ENCODE assay signal across 21 cellular contexts in genomic region chr16:22681881-22682291, GRCh38.
"Had no signal": no experiment of that assay in that cellular context is flagged by ENCODE, and none has a peak within 500 bp of the region (broad histone marks: within the 10 kb centered on the region; RNA-seq: fewer than 3 reads in every experiment).

No MANE protein-coding gene starts in this region.

- DNase-seq: activated CD4-positive, alpha-beta T cell treated with anti-CD3 and anti-CD28 coated beads, Interleukin-2, amount 10 ng/mL, durations not matched to agents 7 days and 5 days; activated CD4-positive, CD25-positive, alpha-beta regulatory T cell treated with anti-CD3 and anti-CD28 coated beads, Interleukin-2, amount 50 U/mL, for 72 hours; activated CD8-positive, alpha-beta memory T cell treated with anti-CD3 and anti-CD28 coated beads, Interleukin-2, amount 10 ng/mL, durations not matched to agents 7 days and 5 days; activated CD8-positive, alpha-beta T cell treated with anti-CD3 and anti-CD28 coated beads for 36 hours; activated effector memory CD4-positive, alpha-beta T cell treated with anti-CD3 and anti-CD28 coated beads, Interleukin-2, amount 50 U/mL, for 16 hours; activated naive CD4-positive, alpha-beta T cell treated with anti-CD3 and anti-CD28 coated beads, Interleukin-2, amount 10 ng/mL, durations not matched to agents 7 days and 5 days; activated T-cell treated with anti-CD3 and anti-CD28 coated beads for 4 hours; amygdala; colonic mucosa; esophagus squamous epithelium; heart right ventricle; kidney; lower lobe of right lung; naive B cell; stimulated activated naive CD8-positive, alpha-beta T cell treated with anti-CD3 and anti-CD28 coated beads, Interleukin-15, amount 100 ng/mL, for 72 hours; WERI-Rb-1 had no signal

- H3K27me3 Mint-ChIP-seq: activated naive CD4-positive, alpha-beta T cell treated with anti-CD3 and anti-CD28 coated beads, Interleukin-2, amount 10 ng/mL, durations not matched to agents 7 days and 5 days had no signal

- H3K4me1 ChIP-seq: colonic mucosa had no signal

- H3K27ac Mint-ChIP-seq: activated CD4-positive, alpha-beta T cell treated with anti-CD3 and anti-CD28 coated beads, Interleukin-2, amount 10 ng/mL, durations not matched to agents 7 days and 5 days; activated CD8-positive, alpha-beta memory T cell treated with anti-CD3 and anti-CD28 coated beads, Interleukin-2, amount 10 ng/mL, durations not matched to agents 7 days and 5 days; activated CD8-positive, alpha-beta T cell treated with anti-CD3 and anti-CD28 coated beads for 36 hours; activated naive CD4-positive, alpha-beta T cell treated with anti-CD3 and anti-CD28 coated beads, Interleukin-2, amount 10 ng/mL, durations not matched to agents 7 days and 5 days; progenitor cell of endocrine pancreas; stimulated activated naive CD8-positive, alpha-beta T cell treated with anti-CD3 and anti-CD28 coated beads, Interleukin-15, amount 100 ng/mL, for 72 hours had no signal

- H3K4me3 ChIP-seq: colonic mucosa, esophagus squamous epithelium, heart right ventricle, lower lobe of right lung, tibial artery had no signal

- ATAC-seq: activated CD8-positive, alpha-beta memory T cell treated with anti-CD3 and anti-CD28 coated beads, Interleukin-2, amount 10 ng/mL, durations not matched to agents 7 days and 5 days; activated CD8-positive, alpha-beta T cell treated with anti-CD3 and anti-CD28 coated beads for 36 hours; heart right ventricle; left lobe of liver; lower lobe of right lung; stimulated activated naive CD8-positive, alpha-beta T cell treated with anti-CD3 and anti-CD28 coated beads, Interleukin-15, amount 100 ng/mL, for 72 hours had no signal

- H3K4me3 Mint-ChIP-seq: activated CD4-positive, alpha-beta T cell treated with anti-CD3 and anti-CD28 coated beads, Interleukin-2, amount 10 ng/mL, durations not matched to agents 7 days and 5 days; activated CD8-positive, alpha-beta memory T cell treated with anti-CD3 and anti-CD28 coated beads, Interleukin-2, amount 10 ng/mL, durations not matched to agents 7 days and 5 days; activated CD8-positive, alpha-beta T cell treated with anti-CD3 and anti-CD28 coated beads for 36 hours; activated naive CD4-positive, alpha-beta T cell treated with anti-CD3 and anti-CD28 coated beads, Interleukin-2, amount 10 ng/mL, durations not matched to agents 7 days and 5 days; naive B cell; neural crest cell; stimulated activated naive CD8-positive, alpha-beta T cell treated with anti-CD3 and anti-CD28 coated beads, Interleukin-15, amount 100 ng/mL, for 72 hours had no signal

- H3K36me3 ChIP-seq: colonic mucosa, esophagus squamous epithelium, heart right ventricle, lower lobe of right lung, tibial artery, WERI-Rb-1 had no signal

- H3K27me3 ChIP-seq: colonic mucosa had no signal

- H3K36me3 Mint-ChIP-seq: activated CD8-positive, alpha-beta memory T cell treated with anti-CD3 and anti-CD28 coated beads, Interleukin-2, amount 10 ng/mL, durations not matched to agents 7 days and 5 days; activated naive CD4-positive, alpha-beta T cell treated with anti-CD3 and anti-CD28 coated beads, Interleukin-2, amount 10 ng/mL, durations not matched to agents 7 days and 5 days had no signal

- FAIRE-seq: bronchial epithelial cell, kidney had no signal

- H3K27ac ChIP-seq: colonic mucosa, esophagus squamous epithelium, heart right ventricle, lower lobe of right lung, tibial artery, WERI-Rb-1 had no signal

- H3K4me1 Mint-ChIP-seq: neural crest cell had no signal

- H3K9me3 ChIP-seq: colonic mucosa, lower lobe of right lung had no signal
